Comparison of ENCODE assay signal across 1 cellular context in the genomic region with DNA sequence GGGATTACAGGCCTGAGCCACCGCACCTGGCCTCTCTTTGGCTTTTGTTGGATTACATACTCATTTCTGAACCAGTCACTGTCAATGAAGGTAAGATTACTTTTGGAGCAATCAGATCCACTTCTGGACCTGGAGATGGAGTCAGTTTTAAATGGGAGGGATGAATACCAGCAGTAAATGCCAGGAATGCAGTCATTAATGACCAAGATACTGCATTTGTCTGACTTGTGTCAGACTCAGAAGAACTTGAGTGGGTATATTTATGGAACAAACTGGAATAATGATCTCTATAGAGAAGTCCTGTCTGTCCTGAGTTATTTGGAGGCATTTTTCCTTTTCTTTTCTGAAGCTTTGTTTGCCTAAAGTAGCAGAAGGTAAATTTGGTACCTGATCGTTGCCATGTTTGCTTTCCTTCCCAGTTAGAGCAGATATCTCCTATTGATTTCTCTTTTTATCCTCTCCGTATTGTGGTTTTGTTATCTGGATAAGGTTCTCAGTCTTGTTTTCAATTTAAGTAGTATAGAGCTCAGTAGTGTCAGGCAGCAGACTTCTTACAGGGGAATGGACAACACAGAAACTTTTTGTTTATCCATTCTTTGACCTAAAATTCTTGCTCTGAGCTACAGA.
A peak's percentile ranks its signal among the peaks of the same experiment; 100 is the strongest.
TF ChIP-seq lines count a peak whose summit lies in the region.

No MANE protein-coding gene starts in this region.

TF ChIP-seq in K562, 482 proteins besides CTCF, POLR2A, EP300 and RAD21:
- TF ChIP-seq DPF2 (IDR thresholded peaks at IDR 0.05) (0 out of 2 replicates have a peak, but pooled peaks have one; percentile 12), PKNOX1 (IDR thresholded peaks at IDR 0.05) (no peak), MEF2D (tag; conservative IDR thresholded peaks at IDR 0.05; ENCODE audit: low read depth) (no peak), BHLHE40 (IDR thresholded peaks at IDR 0.05; ENCODE audit: low read length) (no peak), ZSCAN29 (IDR thresholded peaks at IDR 0.05) (no peak), ZC3H4 (CRISPR knock-in tag; IDR thresholded peaks at IDR 0.05; ENCODE audit: borderline replicate concordance) (no peak), NCOA1 (IDR thresholded peaks at IDR 0.05; ENCODE audit: low read depth) (no peak), ZNF511 (CRISPR knock-in tag; IDR thresholded peaks at IDR 0.05) (no peak), TARDBP (IDR thresholded peaks at IDR 0.05) (no peak), HDAC1 (IDR thresholded peaks at IDR 0.05) (0 out of 4 replicates have a peak, but pooled peaks of 1 of the 2 experiments have one; percentile 10), RUNX1 (IDR thresholded peaks at IDR 0.05; ENCODE audit: low read depth) (no peak), SMARCE1 (IDR thresholded peaks at IDR 0.05) (no peak), ZNF277 (CRISPR knock-in tag; IDR thresholded peaks at IDR 0.05; ENCODE audit: borderline replicate concordance) (no peak), MCM7 (IDR thresholded peaks at IDR 0.05) (no peak)
- TF ChIP-seq, protein P1, sequence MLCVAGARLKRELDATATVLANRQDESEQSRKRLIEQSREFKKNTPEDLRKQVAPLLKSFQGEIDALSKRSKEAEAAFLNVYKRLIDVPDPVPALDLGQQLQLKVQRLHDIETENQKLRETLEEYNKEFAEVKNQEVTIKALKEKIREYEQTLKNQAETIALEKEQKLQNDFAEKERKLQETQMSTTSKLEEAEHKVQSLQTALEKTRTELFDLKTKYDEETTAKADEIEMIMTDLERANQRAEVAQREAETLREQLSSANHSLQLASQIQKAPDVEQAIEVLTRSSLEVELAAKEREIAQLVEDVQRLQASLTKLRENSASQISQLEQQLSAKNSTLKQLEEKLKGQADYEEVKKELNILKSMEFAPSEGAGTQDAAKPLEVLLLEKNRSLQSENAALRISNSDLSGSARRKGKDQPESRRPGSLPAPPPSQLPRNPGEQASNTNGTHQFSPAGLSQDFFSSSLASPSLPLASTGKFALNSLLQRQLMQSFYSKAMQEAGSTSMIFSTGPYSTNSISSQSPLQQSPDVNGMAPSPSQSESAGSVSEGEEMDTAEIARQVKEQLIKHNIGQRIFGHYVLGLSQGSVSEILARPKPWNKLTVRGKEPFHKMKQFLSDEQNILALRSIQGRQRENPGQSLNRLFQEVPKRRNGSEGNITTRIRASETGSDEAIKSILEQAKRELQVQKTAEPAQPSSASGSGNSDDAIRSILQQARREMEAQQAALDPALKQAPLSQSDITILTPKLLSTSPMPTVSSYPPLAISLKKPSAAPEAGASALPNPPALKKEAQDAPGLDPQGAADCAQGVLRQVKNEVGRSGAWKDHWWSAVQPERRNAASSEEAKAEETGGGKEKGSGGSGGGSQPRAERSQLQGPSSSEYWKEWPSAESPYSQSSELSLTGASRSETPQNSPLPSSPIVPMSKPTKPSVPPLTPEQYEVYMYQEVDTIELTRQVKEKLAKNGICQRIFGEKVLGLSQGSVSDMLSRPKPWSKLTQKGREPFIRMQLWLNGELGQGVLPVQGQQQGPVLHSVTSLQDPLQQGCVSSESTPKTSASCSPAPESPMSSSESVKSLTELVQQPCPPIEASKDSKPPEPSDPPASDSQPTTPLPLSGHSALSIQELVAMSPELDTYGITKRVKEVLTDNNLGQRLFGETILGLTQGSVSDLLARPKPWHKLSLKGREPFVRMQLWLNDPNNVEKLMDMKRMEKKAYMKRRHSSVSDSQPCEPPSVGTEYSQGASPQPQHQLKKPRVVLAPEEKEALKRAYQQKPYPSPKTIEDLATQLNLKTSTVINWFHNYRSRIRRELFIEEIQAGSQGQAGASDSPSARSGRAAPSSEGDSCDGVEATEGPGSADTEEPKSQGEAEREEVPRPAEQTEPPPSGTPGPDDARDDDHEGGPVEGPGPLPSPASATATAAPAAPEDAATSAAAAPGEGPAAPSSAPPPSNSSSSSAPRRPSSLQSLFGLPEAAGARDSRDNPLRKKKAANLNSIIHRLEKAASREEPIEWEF (CRISPR knock-in tag; IDR thresholded peaks at IDR 0.05), result no peak
